ENCODE assay signal across 19 cellular contexts in the genomic region with DNA sequence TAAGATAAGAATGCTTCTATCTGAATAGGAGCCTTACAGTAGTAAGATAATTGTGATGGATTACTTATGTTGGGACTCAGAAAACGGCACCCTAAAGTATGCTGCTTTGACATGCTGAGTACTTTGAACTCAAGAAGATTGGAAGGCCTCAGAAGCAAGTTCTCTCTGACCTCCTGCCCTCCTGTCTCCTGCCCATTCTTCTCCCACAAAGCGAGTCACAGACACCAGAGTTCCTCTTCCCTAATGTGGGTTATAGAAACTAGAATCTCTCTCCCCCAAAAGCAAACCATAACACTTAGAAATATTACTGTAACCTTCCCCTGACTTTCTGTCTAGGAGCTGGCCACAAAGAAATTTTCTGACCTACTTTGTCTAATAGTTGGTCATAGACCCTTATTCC.
"Had no signal": no experiment of that assay in that cellular context is flagged by ENCODE, and none has a peak within 500 bp of the region (broad histone marks: within the 10 kb centered on the region; RNA-seq: fewer than 3 reads in every experiment).

No MANE protein-coding gene starts in this region.

- H3K36me3 Mint-ChIP-seq: activated naive CD4-positive, alpha-beta T cell treated with anti-CD3 and anti-CD28 coated beads, Interleukin-2, amount 50 U/mL, for 24 hours had no signal

- H3K4me3 ChIP-seq: gastroesophageal sphincter, heart left ventricle, left ventricle myocardium inferior, prostate gland, right lobe of liver, stomach had no signal

- H3K4me1 Mint-ChIP-seq: activated naive CD4-positive, alpha-beta T cell treated with anti-CD3 and anti-CD28 coated beads, Interleukin-2, amount 50 U/mL, for 24 hours had no signal

- H3K27me3 Mint-ChIP-seq: activated CD4-positive, alpha-beta T cell treated with anti-CD3 and anti-CD28 coated beads, Interleukin-2, amount 10 ng/mL, durations not matched to agents 7 days and 5 days; activated naive CD4-positive, alpha-beta T cell treated with anti-CD3 and anti-CD28 coated beads, Interleukin-2, amount 50 U/mL, for 24 hours had no signal

- H3K27me3 ChIP-seq: gastroesophageal sphincter, heart left ventricle, right lobe of liver, stomach had no signal

- H3K9me3 Mint-ChIP-seq: activated naive CD4-positive, alpha-beta T cell treated with anti-CD3 and anti-CD28 coated beads, Interleukin-2, amount 50 U/mL, for 24 hours; neural crest cell had no signal

- DNase-seq: activated CD4-positive, alpha-beta T cell treated with anti-CD3 and anti-CD28 coated beads, Interleukin-2, amount 10 ng/mL, durations not matched to agents 7 days and 5 days; activated CD8-positive, alpha-beta memory T cell treated with anti-CD3 and anti-CD28 coated beads, Interleukin-2, amount 50 U/mL, for 4 hours; activated gamma-delta T cell; activated T-cell treated with anti-CD3 and anti-CD28 coated beads, Interleukin-2, amount 50 U/mL, for 48 hours; effector CD4-positive, alpha-beta T cell; heart left ventricle; left ventricle myocardium inferior; mammary epithelial cell; right lobe of liver; small intestine; stimulated activated CD4-positive, alpha-beta T cell treated with anti-CD3 and anti-CD28 coated beads, Interleukin-15, amount 100 ng/mL, for 24 hours; stimulated activated CD4-positive, alpha-beta T cell treated with anti-CD3 and anti-CD28 coated beads, Interleukin-2, amount 100 ng/mL, for 48 hours; stomach; T-helper 9 cell; trophoblast cell had no signal

- H3K9me3 ChIP-seq: gastroesophageal sphincter, heart left ventricle, left ventricle myocardium inferior, prostate gland, right lobe of liver, stomach had no signal

- ATAC-seq: gastroesophageal sphincter, heart left ventricle, right lobe of liver had no signal

- H3K4me1 ChIP-seq: gastroesophageal sphincter, heart left ventricle, left ventricle myocardium inferior, prostate gland, right lobe of liver, stomach had no signal

- H3K27ac ChIP-seq: gastroesophageal sphincter, heart left ventricle, left ventricle myocardium inferior, prostate gland, right lobe of liver, stomach had no signal

- H3K4me3 Mint-ChIP-seq: activated CD4-positive, alpha-beta T cell treated with anti-CD3 and anti-CD28 coated beads, Interleukin-2, amount 10 ng/mL, durations not matched to agents 7 days and 5 days; activated naive CD4-positive, alpha-beta T cell treated with anti-CD3 and anti-CD28 coated beads, Interleukin-2, amount 50 U/mL, for 24 hours; neural crest cell had no signal

- H3K27ac Mint-ChIP-seq: activated CD4-positive, alpha-beta T cell treated with anti-CD3 and anti-CD28 coated beads, Interleukin-2, amount 10 ng/mL, durations not matched to agents 7 days and 5 days; activated naive CD4-positive, alpha-beta T cell treated with anti-CD3 and anti-CD28 coated beads, Interleukin-2, amount 50 U/mL, for 24 hours had no signal

- H3K36me3 ChIP-seq: gastroesophageal sphincter, heart left ventricle, left ventricle myocardium inferior, prostate gland, right lobe of liver, stomach had no signal
